ENCODE assay signal across 22 cellular contexts in the genomic region with DNA sequence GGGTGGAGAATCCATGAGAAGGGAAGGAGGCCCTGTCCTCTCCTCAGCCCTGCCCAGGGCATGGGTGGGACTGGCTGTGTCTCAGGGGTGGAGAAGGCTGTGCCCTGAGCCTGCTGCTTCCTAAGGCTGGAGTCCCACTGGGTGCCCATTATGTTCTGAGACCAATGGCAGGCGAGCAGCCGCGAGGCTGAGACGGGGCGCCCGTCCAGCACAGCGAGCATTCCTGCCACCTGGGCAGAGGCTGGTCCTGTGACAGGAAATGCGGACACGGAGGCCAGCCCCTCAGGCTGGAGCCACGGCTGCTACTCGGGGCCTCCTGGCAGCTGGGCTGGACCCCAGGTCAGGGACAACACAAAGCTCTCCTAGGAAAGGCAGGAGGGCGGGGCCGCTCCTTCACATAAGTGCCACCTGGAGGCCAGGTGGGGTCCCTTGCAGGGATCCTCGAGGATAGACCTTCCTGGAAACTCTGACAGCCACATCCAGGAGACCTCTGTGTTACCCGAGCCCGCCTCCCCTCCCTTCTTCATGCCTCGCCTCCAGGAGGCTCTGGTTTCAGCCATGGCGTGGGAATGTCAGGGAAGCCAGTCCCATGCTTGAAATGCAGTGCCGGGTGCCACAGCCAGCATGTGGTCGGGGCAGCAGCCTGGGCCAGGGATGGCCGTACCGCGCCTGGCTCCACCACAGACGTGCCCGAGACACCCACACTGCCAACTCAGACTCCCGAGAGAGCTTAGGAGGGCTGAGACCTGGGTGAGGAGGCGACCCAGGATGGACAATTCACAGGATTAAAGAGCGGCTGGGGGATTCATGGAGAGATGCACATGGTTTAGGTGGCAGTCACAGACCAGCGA.
DNase-seq lines count a peak whose midpoint lies in the region; ATAC-seq and TF ChIP-seq lines count a peak whose summit lies in the region.
"Had no signal": no experiment of that assay in that cellular context is flagged by ENCODE, and none has a peak within 500 bp of the region (broad histone marks: within the 10 kb centered on the region; RNA-seq: fewer than 3 reads in every experiment).

No MANE protein-coding gene starts in this region.

- H4K20me1 ChIP-seq in H9 (ENCODE audit: control insufficient read depth, insufficient read depth, insufficient read length) = no peaks in the 10 kb centered on the region
- no peaks in the 10 kb centered on the region for H4K20me1 ChIP-seq in neural progenitor cell (ENCODE audit: low read depth)

- no peak overlapping the region for H2BK15ac ChIP-seq in H9 (ENCODE audit: low read depth, low read length)

- H3K9me3 ChIP-seq in H9 (ENCODE audit: control insufficient read depth, low read depth, low read length) = no peaks in the 10 kb centered on the region
- no peaks in the 10 kb centered on the region for H3K9me3 ChIP-seq in neural progenitor cell (ENCODE audit: low read depth)
- H3K9me3 ChIP-seq in gastrocnemius medialis = no peaks in the 10 kb centered on the region
- H3K9me3 ChIP-seq: SJCRH30, thyroid gland had no signal

- H3K23me2 ChIP-seq in H9 (ENCODE audit: insufficient read length, low read depth, low read length, poor library complexity, severe bottlenecking) = no peaks in the 10 kb centered on the region

- no peak overlapping the region for H2AK5ac ChIP-seq in H9 (ENCODE audit: insufficient read length, low read length)

- H3K56ac ChIP-seq in H9 (ENCODE audit: insufficient read length, low read depth, low read length) = no peak overlapping the region

- no peak overlapping the region for H4K91ac ChIP-seq in H9 (ENCODE audit: insufficient read length, low read depth, low read length)

- no peak overlapping the region for H4K5ac ChIP-seq in H9 (ENCODE audit: insufficient read length, low read depth, low read length)

- no peak overlapping the region for H2BK20ac ChIP-seq in H9 (ENCODE audit: low read depth, low read length, poor library complexity, severe bottlenecking)

- no peaks in the 10 kb centered on the region for H3K36me3 ChIP-seq in neural progenitor cell
- no peaks in the 10 kb centered on the region for H3K36me3 ChIP-seq in gastrocnemius medialis
- H3K36me3 ChIP-seq: SJCRH30, thyroid gland had no signal

- peaks cover 2% of the 10 kb centered on the region for H3K27me3 Mint-ChIP-seq in H9 (ENCODE audit: low read depth)
- H3K27me3 Mint-ChIP-seq in neural progenitor cell (ENCODE audit: insufficient read depth, low read depth) = peaks cover 9% of the 10 kb centered on the region
- H3K27me3 Mint-ChIP-seq: CD4-positive, CD25-positive, alpha-beta regulatory T cell had no signal

- no peak for ATAC-seq in GM19467 (IDR thresholded peaks at IDR 0.05; ENCODE audit: unreplicated experiment)
- no peak for ATAC-seq in gastrocnemius medialis
- ATAC-seq: GM12878, left cardiac atrium had no signal

- no peak overlapping the region for H3K4ac ChIP-seq in H9 (ENCODE audit: low read depth, low read length)

- H3K27ac ChIP-seq in H9 (ENCODE audit: insufficient read length, low read depth, low read length) = no peak overlapping the region
- H3K27ac ChIP-seq in neural progenitor cell = no peak overlapping the region
- no peak overlapping the region for H3K27ac ChIP-seq in gastrocnemius medialis
- H3K27ac ChIP-seq: SJCRH30, thyroid gland had no signal

- peak; percentile 16 for DNase-seq in DMS79 (lab: John Stamatoyannopoulos, UW)
- DNase-seq in H9 = peak; percentile 88
- DNase-seq in ecto neural progenitor cell (ENCODE audit: low spot score) = peak; percentile 51
- peak; percentile 27 for DNase-seq in neural progenitor cell (ENCODE audit: low spot score)
- no peak for DNase-seq in OCI-M2 (lab: John Stamatoyannopoulos, UW; ENCODE audit: unreplicated experiment)
- no peak for DNase-seq in gastrocnemius medialis
- DNase-seq: activated CD4-positive, alpha-beta T cell treated with anti-CD3 and anti-CD28 coated beads, Interleukin-2, amount 50 U/mL, for 1 hour; amniotic stem cell; CD4-positive, CD25-positive, alpha-beta regulatory T cell; DMS153; Karpas-422; left cardiac atrium; NCI-H1048; NCI-H2081; NCI-H526 treated with DMSO at 0.1 percent for 48 hours; SJCRH30; stimulated activated CD4-positive, alpha-beta T cell treated with anti-CD3 and anti-CD28 coated beads, Interleukin-2, amount 100 ng/mL, for 24 hours; stimulated activated naive CD4-positive, alpha-beta T cell treated with Interleukin-2 at 50 U/mL for 16 hours; thyroid gland had no signal

- no peak overlapping the region for H3K9ac ChIP-seq in H9 (ENCODE audit: extremely low read depth, insufficient read length, low read length)
- no peak overlapping the region for H3K9ac ChIP-seq in neural progenitor cell

- H3T11ph ChIP-seq in H9 (ENCODE audit: low read length) = no peak overlapping the region

- in situ Hi-C loops in gastrocnemius medialis (cut with MboI; ENCODE audit: low sequenced_read_pairs in 4 of 4) = no loop called here

- WGBS in H9 (ENCODE audit: extremely low coverage, insufficient read length, low lambda C conversion rate) = no CpG with 5 or more reads among the region's 29 CpGs

- no peak overlapping the region for H3K4me2 ChIP-seq in H9 (ENCODE audit: insufficient read depth, insufficient read length, low read length)
- H3K4me2 ChIP-seq in neural progenitor cell = no peak overlapping the region

- H3K4me3 ChIP-seq in neural progenitor cell (no peak overlapping the region), gastrocnemius medialis (no peak overlapping the region)
- H3K4me3 ChIP-seq: GM12878, SJCRH30, thyroid gland had no signal

- H3K4me1 Mint-ChIP-seq in H9 = peaks cover 50 to 61% of the 10 kb centered on the region in 2 experiments
- peaks cover 12% of the 10 kb centered on the region for H3K4me1 Mint-ChIP-seq in neural progenitor cell

- H2BK120ac ChIP-seq in H9 (ENCODE audit: low read depth, low read length, poor library complexity, severe bottlenecking) = no peak overlapping the region

- H3K27ac Mint-ChIP-seq in H9 (no peak overlapping the region; a peak in 1 of 7 replicates), neural progenitor cell (no peak overlapping the region)
- H3K27ac Mint-ChIP-seq: nephron had no signal

- no peaks in the 10 kb centered on the region for H3F3A ChIP-seq in neural progenitor cell (ENCODE audit: low read depth)

- peaks cover 0 to 2% (median 0%) of the 10 kb centered on the region in 3 experiments; a peak in 2 of 7 replicates for H3K36me3 Mint-ChIP-seq in H9 (ENCODE audit: insufficient read depth in 1 of 3, low read depth in 3 of 3)
- H3K36me3 Mint-ChIP-seq in neural progenitor cell = no peaks in the 10 kb centered on the region
- H3K36me3 Mint-ChIP-seq: CD4-positive, CD25-positive, alpha-beta regulatory T cell had no signal

- no peaks in the 10 kb centered on the region for H3K79me1 ChIP-seq in H9 (ENCODE audit: insufficient read depth, low read depth, low read length, poor library complexity, severe bottlenecking)

- no peak overlapping the region for H3K18ac ChIP-seq in H9 (ENCODE audit: insufficient read length, low read depth, low read length)

- H2BK5ac ChIP-seq in H9 (ENCODE audit: insufficient read length, low read length) = no peak overlapping the region

- H2AFZ ChIP-seq in H9 (ENCODE audit: low read length) (no peak overlapping the region), neural progenitor cell (replicated peaks) (peak overlapping the region; percentile 22)

- TF ChIP-seq CTCF in H9 (conservative IDR thresholded peaks at IDR 0.05) = peak; percentile 45; the same call in 1 of the 3 replicates
- no peak for TF ChIP-seq CTCF in neural progenitor cell (IDR thresholded peaks at IDR 0.05)
- no peak for TF ChIP-seq CTCF in gastrocnemius medialis (IDR thresholded peaks at IDR 0.05 in 4 of 5, conservative IDR thresholded peaks at IDR 0.05 in 1 of 5)

- H3K79me2 ChIP-seq in H9 (ENCODE audit: insufficient read depth, low read length) = no peaks in the 10 kb centered on the region
- no peaks in the 10 kb centered on the region for H3K79me2 ChIP-seq in neural progenitor cell (ENCODE audit: low read depth)

- H3K23ac ChIP-seq in H9 (ENCODE audit: insufficient read length, low read depth, low read length) = no peak overlapping the region

- no peaks in the 10 kb centered on the region for H3K27me3 ChIP-seq in H9 (ENCODE audit: insufficient read depth, low read length)
- H3K27me3 ChIP-seq in neural progenitor cell = no peaks in the 10 kb centered on the region
- H3K27me3 ChIP-seq in gastrocnemius medialis = no peaks in the 10 kb centered on the region
- H3K27me3 ChIP-seq: SJCRH30, thyroid gland had no signal

- no peak overlapping the region for H3K14ac ChIP-seq in H9 (ENCODE audit: insufficient read depth, low read length)

- H3K9me3 Mint-ChIP-seq in H9 (no peaks in the 10 kb centered on the region), neural progenitor cell (peaks cover under 1% of the 10 kb centered on the region)
- H3K9me3 Mint-ChIP-seq: nephron had no signal

- intact Hi-C loops in gastrocnemius medialis (cut with DNase I; ENCODE audit: low total_unique reads) = no loop called here

- no peak for TF ChIP-seq POLR2A in gastrocnemius medialis (IDR thresholded peaks at IDR 0.05)

- H3K4me1 ChIP-seq in H9 (ENCODE audit: insufficient read depth, low read length) = peaks cover 11% of the 10 kb centered on the region; the same call in 1 of the 2 replicates
- H3K4me1 ChIP-seq in neural progenitor cell = peaks cover 35% of the 10 kb centered on the region
- no peaks in the 10 kb centered on the region for H3K4me1 ChIP-seq in gastrocnemius medialis
- H3K4me1 ChIP-seq: thyroid gland had no signal

- no peak overlapping the region for H2BK12ac ChIP-seq in H9 (ENCODE audit: insufficient read length, low read depth, low read length)

- H4K8ac ChIP-seq in H9 (replicated peaks; ENCODE audit: insufficient read length, low read depth, low read length) = no peak overlapping the region

- no peak overlapping the region for H3K4me3 Mint-ChIP-seq in H9
- H3K4me3 Mint-ChIP-seq in neural progenitor cell = no peak overlapping the region
- H3K4me3 Mint-ChIP-seq: CD4-positive, CD25-positive, alpha-beta regulatory T cell; nephron had no signal

Comparison
In these comparisons a context has a peak if more than half of its experiments do, and no peak if none do; other contexts are left out.
1. DNase-seq: peak in DMS79 (single experiment), H9 (single experiment), ecto neural progenitor cell (single experiment) and neural progenitor cell (single experiment); none in OCI-M2 (single experiment) and gastrocnemius medialis (0 of 2).